In genomic region chr6:93848011-93848620, GRCh38 we compare ENCODE assay signal across 18 cellular contexts.
DNase-seq lines count a peak whose midpoint lies in the region; TF ChIP-seq lines count a peak whose summit lies in the region.
"Had no signal": no experiment of that assay in that cellular context is flagged by ENCODE, and none has a peak within 500 bp of the region (broad histone marks: within the 10 kb centered on the region; RNA-seq: fewer than 3 reads in every experiment).

No MANE protein-coding gene starts in this region.

- H3K4me1 ChIP-seq in H9 (ENCODE audit: insufficient read depth, low read length), result peaks cover 2% of the 10 kb centered on the region; the same call in 1 of the 2 replicates

- H2BK120ac ChIP-seq in H9 (ENCODE audit: low read depth, low read length, poor library complexity, severe bottlenecking), result no peak overlapping the region

- no peaks in the 10 kb centered on the region for H3K79me1 ChIP-seq in H9 (ENCODE audit: insufficient read depth, low read depth, low read length, poor library complexity, severe bottlenecking)

- TF ChIP-seq RAD21 in neural cell (conservative IDR thresholded peaks at IDR 0.05), result no peak

- H3K4ac ChIP-seq in H9 (ENCODE audit: low read depth, low read length), result no peak overlapping the region

- H3T11ph ChIP-seq in H9 (ENCODE audit: low read length), result no peak overlapping the region

- peak overlapping the region; percentile 6 for H3K27ac ChIP-seq in neural cell (ENCODE audit: low read length)
- H3K27ac ChIP-seq in H9 (ENCODE audit: insufficient read length, low read depth, low read length), result no peak overlapping the region
- H3K27ac ChIP-seq: C4-2B had no signal

- H3K4me1 Mint-ChIP-seq in H9, result peaks cover 20 to 25% of the 10 kb centered on the region in 2 experiments

- H3K9me3 ChIP-seq in neural cell (ENCODE audit: low read length) (no peaks in the 10 kb centered on the region), H9 (ENCODE audit: control insufficient read depth, low read depth, low read length) (no peaks in the 10 kb centered on the region)

- H3K4me3 Mint-ChIP-seq in H9, result no peak overlapping the region

- H3K36me3 ChIP-seq in neural cell (ENCODE audit: insufficient read depth, low read length), result no peaks in the 10 kb centered on the region

- TF ChIP-seq CTCF in neural cell (IDR thresholded peaks at IDR 0.05; ENCODE audit: poor library complexity, severe bottlenecking) (no peak), H9 (conservative IDR thresholded peaks at IDR 0.05) (no peak)

- peaks cover 0 to 4% of the 10 kb centered on the region in 2 experiments; a peak in 2 of 5 replicates for H3K9me3 Mint-ChIP-seq in H9

- H4K5ac ChIP-seq in H9 (ENCODE audit: insufficient read length, low read depth, low read length), result no peak overlapping the region

- H3K79me2 ChIP-seq in neural cell (replicated peaks; ENCODE audit: insufficient read depth, low read length) (no peaks in the 10 kb centered on the region), H9 (ENCODE audit: insufficient read depth, low read length) (no peaks in the 10 kb centered on the region)

- H2BK15ac ChIP-seq in H9 (ENCODE audit: low read depth, low read length), result no peak overlapping the region

- H3K27me3 ChIP-seq in neural cell (ENCODE audit: insufficient read depth, low read depth, low read length) (no peaks in the 10 kb centered on the region), H9 (ENCODE audit: insufficient read depth, low read length) (no peaks in the 10 kb centered on the region)

- H3K27me3 Mint-ChIP-seq in H9 (ENCODE audit: low read depth), result no peaks in the 10 kb centered on the region

- no peak overlapping the region for H3K14ac ChIP-seq in H9 (ENCODE audit: insufficient read depth, low read length)

- DNase-seq in NCI-H2227 (lab: John Stamatoyannopoulos, UW; ENCODE audit: unreplicated experiment) (peak; percentile 3), NCI-H2227 treated with DMSO at 0.1 percent for 48 hours (lab: John Stamatoyannopoulos, UW) (no peak), foreskin melanocyte (peak; percentile 6), A172 (ENCODE audit: low spot score) (no peak), UCSD-AML1 (lab: John Stamatoyannopoulos, UW; ENCODE audit: unreplicated experiment) (no peak), H9 (no peak), NOMO-1 (lab: John Stamatoyannopoulos, UW; ENCODE audit: unreplicated experiment in 2 of 2) (no peak)
- DNase-seq: DND-41, GDM1, GOT3, KBM-7, NCI-H1694, NCI-H2107, NCI-H446 treated with DMSO at 0.1 percent for 48 hours, NCI-H82 had no signal

- peaks cover 0 to 25% (median 5%) of the 10 kb centered on the region in 3 experiments; a peak in 4 of 7 replicates for H3K36me3 Mint-ChIP-seq in H9 (ENCODE audit: insufficient read depth in 1 of 3, low read depth in 3 of 3)

- no peak overlapping the region for H2BK20ac ChIP-seq in H9 (ENCODE audit: low read depth, low read length, poor library complexity, severe bottlenecking)

- no peak overlapping the region for H2BK12ac ChIP-seq in H9 (ENCODE audit: insufficient read length, low read depth, low read length)

- 0 out of 7 replicates have a peak overlapping the region, but pooled peaks of 1 of the 3 experiments have one; percentile 18 for H3K27ac Mint-ChIP-seq in H9

- no peaks in the 10 kb centered on the region for H3K9me2 ChIP-seq in neural cell (ENCODE audit: insufficient read depth, low read length)

- no peak overlapping the region for H4K8ac ChIP-seq in H9 (replicated peaks; ENCODE audit: insufficient read length, low read depth, low read length)

- no peaks in the 10 kb centered on the region for H3F3A ChIP-seq in neural cell (ENCODE audit: insufficient read depth, low read length, poor library complexity, severe bottlenecking)

- no CpG with 5 or more reads among the region's 5 CpGs for WGBS in H9 (ENCODE audit: extremely low coverage, insufficient read length, low lambda C conversion rate)

- no peak overlapping the region for H3K9ac ChIP-seq in neural cell (ENCODE audit: low read length)
- H3K9ac ChIP-seq in H9 (ENCODE audit: extremely low read depth, insufficient read length, low read length), result no peak overlapping the region

- H4K91ac ChIP-seq in H9 (ENCODE audit: insufficient read length, low read depth, low read length), result no peak overlapping the region

- no peak overlapping the region for H3K18ac ChIP-seq in H9 (ENCODE audit: insufficient read length, low read depth, low read length)

- TF ChIP-seq EP300 in neural cell (conservative IDR thresholded peaks at IDR 0.05; ENCODE audit: poor library complexity, severe bottlenecking), result no peak

- H2BK5ac ChIP-seq in H9 (ENCODE audit: insufficient read length, low read length), result no peak overlapping the region

- H3K56ac ChIP-seq in H9 (ENCODE audit: insufficient read length, low read depth, low read length), result no peak overlapping the region

- H3K23ac ChIP-seq in H9 (ENCODE audit: insufficient read length, low read depth, low read length), result no peak overlapping the region

- H3K4me2 ChIP-seq in neural cell (ENCODE audit: low read length) (no peak overlapping the region), H9 (ENCODE audit: insufficient read depth, insufficient read length, low read length) (no peak overlapping the region)

- no peak overlapping the region for H2AK5ac ChIP-seq in H9 (ENCODE audit: insufficient read length, low read length)

- H2AFZ ChIP-seq in neural cell (ENCODE audit: low read depth, low read length) (no peak overlapping the region), H9 (ENCODE audit: low read length) (no peak overlapping the region)

- H4K20me1 ChIP-seq in neural cell (ENCODE audit: insufficient read depth), result no peaks in the 10 kb centered on the region
- no peaks in the 10 kb centered on the region for H4K20me1 ChIP-seq in H9 (ENCODE audit: control insufficient read depth, insufficient read depth, insufficient read length)

- H3K23me2 ChIP-seq in H9 (ENCODE audit: insufficient read length, low read depth, low read length, poor library complexity, severe bottlenecking), result no peaks in the 10 kb centered on the region

- no peak overlapping the region for H3K4me3 ChIP-seq in neural cell (ENCODE audit: low read length)
- H3K4me3 ChIP-seq: GM12878 had no signal

TF ChIP-seq in neural cell, 6 proteins besides CTCF, POLR2A, EP300 and RAD21:
- TF ChIP-seq POLR2AphosphoS5 (IDR thresholded peaks at IDR 0.05) (no peak), MXI1 (conservative IDR thresholded peaks at IDR 0.05; ENCODE audit: poor library complexity, severe bottlenecking) (no peak), TAF1 (IDR thresholded peaks at IDR 0.05; ENCODE audit: low read depth) (no peak), REST (IDR thresholded peaks at IDR 0.05; ENCODE audit: borderline replicate concordance) (no peak), SMC3 (conservative IDR thresholded peaks at IDR 0.05; ENCODE audit: poor library complexity) (no peak), EZH2 (IDR thresholded peaks at IDR 0.05; ENCODE audit: borderline replicate concordance, insufficient read depth, low read length, poor library complexity, severe bottlenecking) (no peak)

Comparison
In these comparisons a context has a peak if more than half of its experiments do, and no peak if none do; other contexts are left out.
1. DNase-seq: peak in NCI-H2227 (single experiment) and foreskin melanocyte (single experiment); none in NCI-H2227 treated with DMSO at 0.1 percent for 48 hours (single experiment), A172 (single experiment), UCSD-AML1 (single experiment), H9 (single experiment) and NOMO-1 (0 of 2).